7 cellular contexts compared by ENCODE assay signal in genomic region chr11:15551897-15552851, GRCh38.
"Had no signal": no experiment of that assay in that cellular context is flagged by ENCODE, and none has a peak within 500 bp of the region (broad histone marks: within the 10 kb centered on the region; RNA-seq: fewer than 3 reads in every experiment).

No MANE protein-coding gene starts in this region.

- H3K4me1 ChIP-seq: adrenal gland, uterus had no signal

- H3K27me3 Mint-ChIP-seq: effector memory CD8-positive, alpha-beta T cell had no signal

- H3K27ac Mint-ChIP-seq: effector memory CD8-positive, alpha-beta T cell had no signal

- H3K4me3 Mint-ChIP-seq: effector memory CD8-positive, alpha-beta T cell had no signal

- H3K4me3 ChIP-seq: adrenal gland, uterus had no signal

- H3K27me3 ChIP-seq: adrenal gland, uterus had no signal

- H3K9me3 ChIP-seq: adrenal gland, neutrophil, uterus had no signal

- ATAC-seq: effector memory CD8-positive, alpha-beta T cell had no signal

- H3K36me3 ChIP-seq: adrenal gland, neutrophil, uterus had no signal

- H3K27ac ChIP-seq: adrenal gland, neutrophil, uterus had no signal

- DNase-seq: activated naive CD4-positive, alpha-beta T cell treated with anti-CD3 and anti-CD28 coated beads, Interleukin-2, amount 50 U/mL, for 16 hours; adrenal gland; effector memory CD8-positive, alpha-beta T cell; hypothalamus; posterior cingulate gyrus; uterus had no signal
